10 cellular contexts compared by ENCODE assay signal in genomic region chr17:68053237-68054030, GRCh38. TPM values are rescaled to one million over a fixed set of nuclear protein-coding genes. Genes with fewer than 3 reads are reported as not detected.
DNase-seq lines count a peak whose midpoint lies in the region; TF ChIP-seq lines count a peak whose summit lies in the region.
"Had no signal": no experiment of that assay in that cellular context is flagged by ENCODE, and none has a peak within 500 bp of the region (broad histone marks: within the 10 kb centered on the region; RNA-seq: fewer than 3 reads in every experiment).

No MANE protein-coding gene starts in this region.

- H3K18ac ChIP-seq in mesenchymal stem cell (ENCODE audit: low read depth in 1 of 2, low read length in 2 of 2) (peak overlapping the region; percentile 22 to 87), mesendoderm (ENCODE audit: low read length) (no peak overlapping the region)

- intact Hi-C loops in esophagus muscularis mucosa (cut with DNase I): no loop called here
- intact Hi-C loops in uterus (cut with DNase I; ENCODE audit: low total_unique reads): no loop called here

- H3K79me2 ChIP-seq in mesendoderm (ENCODE audit: control insufficient read depth, insufficient read depth, low read length): no peaks in the 10 kb centered on the region

- H2BK120ac ChIP-seq in mesenchymal stem cell (ENCODE audit: low read depth, low read length) (peak overlapping the region; percentile 64), mesendoderm (ENCODE audit: low read depth, low read length) (no peak overlapping the region)

- peak overlapping the region; percentile 63 for H3K9ac ChIP-seq in mesenchymal stem cell (ENCODE audit: low read length)
- no peak overlapping the region for H3K9ac ChIP-seq in mesendoderm (ENCODE audit: low read length)

- POLR2A ChIA-PET in RWPE1 (lab: Yijun Ruan, JAX; ENCODE audit: low non-redundant PET): no interaction called here

- H2BK5ac ChIP-seq in mesenchymal stem cell (ENCODE audit: low read depth, low read length, poor library complexity, severe bottlenecking) (no peak overlapping the region), mesendoderm (ENCODE audit: low read length) (no peak overlapping the region)

- peak overlapping the region in 1 of 2 experiments; percentile 94 for H3K4ac ChIP-seq in mesenchymal stem cell (ENCODE audit: low read depth in 1 of 2, low read length in 2 of 2)
- no peak overlapping the region for H3K4ac ChIP-seq in mesendoderm (ENCODE audit: low read depth, low read length)

- CTCF ChIA-PET in RWPE1 (lab: Yijun Ruan, JAX): interaction anchor here (0.6 kb wide), 1 partner anchor 1757 kb away, joined by 4 read pairs; no protein-coding TSS in a partner anchor

- no peak for TF ChIP-seq POLR2A in esophagus muscularis mucosa (IDR thresholded peaks at IDR 0.05; ENCODE audit: low read depth)
- TF ChIP-seq POLR2A in uterus (IDR thresholded peaks at IDR 0.05): no peak

- no peak overlapping the region for H4K5ac ChIP-seq in mesendoderm (ENCODE audit: low read length)

- H3K23ac ChIP-seq in mesenchymal stem cell (ENCODE audit: low read length in 2 of 2) (no peak overlapping the region), mesendoderm (ENCODE audit: low read length) (no peak overlapping the region)

- WGBS in esophagus muscularis mucosa: 60% methylated on average over 6 of the region's 8 CpGs
- 69% methylated on average over 6 of the region's 8 CpGs for WGBS in mesenchymal stem cell
- no CpG with 5 or more reads among the region's 8 CpGs for WGBS in mesendoderm (ENCODE audit: extremely low coverage, insufficient coverage, low lambda C conversion rate)

- no peaks in the 10 kb centered on the region for H3K9me3 ChIP-seq in esophagus muscularis mucosa
- no peaks in the 10 kb centered on the region for H3K9me3 ChIP-seq in mesenchymal stem cell (ENCODE audit: control insufficient read depth, low read length)
- H3K9me3 ChIP-seq in uterus: no peaks in the 10 kb centered on the region
- H3K9me3 ChIP-seq: body of pancreas had no signal

- DNase-seq in RWPE1 (ENCODE audit: low spot score) (no peak), esophagus muscularis mucosa (ENCODE audit: extremely low spot score) (no peak), mesenchymal stem cell (peak; percentile 62), uterus (peak; percentile 44 to 59), NCI-H187 (lab: John Stamatoyannopoulos, UW) (no peak), SIG-M5 (lab: John Stamatoyannopoulos, UW) (no peak), mesendoderm (no peak)
- DNase-seq: DMS79 treated with DMSO at 0.1 percent for 48 hours; NK-92 treated with Interleukin-12 subunit alpha and Interleukin-12 subunit beta, amount 100 ng/mL, for 24 hours had no signal

- no peak overlapping the region for H3K56ac ChIP-seq in mesendoderm (ENCODE audit: low read length)

- no peak overlapping the region for H3K4me2 ChIP-seq in mesenchymal stem cell (ENCODE audit: low read length, poor library complexity, severe bottlenecking)
- H3K4me2 ChIP-seq in mesendoderm (ENCODE audit: low read length): no peak overlapping the region

- H3K14ac ChIP-seq in mesenchymal stem cell (ENCODE audit: low read length in 2 of 2): no peak overlapping the region

- TF ChIP-seq CTCF in RWPE1 (conservative IDR thresholded peaks at IDR 0.05; ENCODE audit: low read depth) (no peak), esophagus muscularis mucosa (IDR thresholded peaks at IDR 0.05) (no peak), uterus (IDR thresholded peaks at IDR 0.05) (no peak)

- H3K27me3 ChIP-seq in esophagus muscularis mucosa: no peaks in the 10 kb centered on the region
- H3K27me3 ChIP-seq in mesenchymal stem cell (ENCODE audit: control insufficient read depth in 1 of 2, insufficient read depth in 1 of 2, low read length in 2 of 2): no peaks in the 10 kb centered on the region
- no peaks in the 10 kb centered on the region for H3K27me3 ChIP-seq in uterus
- no peaks in the 10 kb centered on the region for H3K27me3 ChIP-seq in mesendoderm (ENCODE audit: insufficient read depth, low read length, poor library complexity)
- H3K27me3 ChIP-seq: body of pancreas had no signal

- H2AFZ ChIP-seq in mesenchymal stem cell (ENCODE audit: low read depth, low read length): no peak overlapping the region

- peak overlapping the region; percentile 52 for H3K27ac ChIP-seq in RWPE1
- H3K27ac ChIP-seq in esophagus muscularis mucosa (replicated peaks in 1 of 4): peak overlapping the region; percentile 34 to 77 (median 66)
- no peak overlapping the region for H3K27ac ChIP-seq in mesenchymal stem cell (ENCODE audit: low read length, poor library complexity, severe bottlenecking)
- peak overlapping the region; percentile 46 to 56 for H3K27ac ChIP-seq in uterus
- no peak overlapping the region for H3K27ac ChIP-seq in mesendoderm (ENCODE audit: low read depth, low read length)

- peak overlapping the region; percentile 45 for H4K8ac ChIP-seq in mesenchymal stem cell (ENCODE audit: low read length)
- no peak overlapping the region for H4K8ac ChIP-seq in mesendoderm (ENCODE audit: low read depth, low read length)

- TF ChIP-seq EP300 in esophagus muscularis mucosa (IDR thresholded peaks at IDR 0.05): no peak

- H2BK15ac ChIP-seq in mesenchymal stem cell (ENCODE audit: low read depth, poor library complexity, severe bottlenecking): no peak overlapping the region
- H2BK15ac ChIP-seq in mesendoderm (replicated peaks; ENCODE audit: low read depth): no peak overlapping the region

- H3K36me3 ChIP-seq in esophagus muscularis mucosa: no peaks in the 10 kb centered on the region
- no peaks in the 10 kb centered on the region for H3K36me3 ChIP-seq in mesenchymal stem cell (ENCODE audit: control insufficient read depth in 1 of 2, insufficient read depth in 2 of 2, low read depth in 1 of 2, low read length in 2 of 2)
- no peaks in the 10 kb centered on the region for H3K36me3 ChIP-seq in uterus
- no peaks in the 10 kb centered on the region for H3K36me3 ChIP-seq in mesendoderm (ENCODE audit: control insufficient read depth, insufficient read depth, low read length)

- H4K91ac ChIP-seq in mesenchymal stem cell (ENCODE audit: low read length): peak overlapping the region; percentile 70

- H2AK5ac ChIP-seq in mesenchymal stem cell (ENCODE audit: low read length, severe bottlenecking) (no peak overlapping the region), mesendoderm (ENCODE audit: low read length) (no peak overlapping the region)

- H3K4me3 ChIP-seq in esophagus muscularis mucosa (no peak overlapping the region), mesenchymal stem cell (ENCODE audit: insufficient read depth in 1 of 2, low read depth in 1 of 2, low read length in 2 of 2) (peak overlapping the region in 1 of 2 experiments; percentile 26), uterus (no peak overlapping the region), mesendoderm (ENCODE audit: low read length) (no peak overlapping the region)
- H3K4me3 ChIP-seq: body of pancreas had no signal

- H2BK12ac ChIP-seq in mesenchymal stem cell (ENCODE audit: low read length in 2 of 2): peak overlapping the region in 1 of 2 experiments; percentile 64

- H3K4me1 ChIP-seq in esophagus muscularis mucosa (peaks cover 5 to 30% (median 11%) of the 10 kb centered on the region in 4 donors), mesenchymal stem cell (ENCODE audit: control insufficient read depth, insufficient read depth, low read depth, low read length) (peaks cover 8% of the 10 kb centered on the region), uterus (no peaks in the 10 kb centered on the region), mesendoderm (ENCODE audit: control insufficient read depth, low read depth, low read length) (no peaks in the 10 kb centered on the region)
- H3K4me1 ChIP-seq: body of pancreas had no signal

- H3K79me1 ChIP-seq in mesenchymal stem cell (replicated peaks; ENCODE audit: low read length, poor library complexity, severe bottlenecking): no peaks in the 10 kb centered on the region
- H3K79me1 ChIP-seq in mesendoderm (ENCODE audit: low read length): no peaks in the 10 kb centered on the region

RNA-seq across cellular contexts. Expression of gene KPNA2, which starts 17.9 kb away (rescaled TPM):
- total RNA-seq in esophagus muscularis mucosa: 10 to 100 TPM; 11.2 to 26.3 (median 18.6) TPM
- 92.3 TPM for polyA plus RNA-seq in mesenchymal stem cell (2013, experiment 1 of 2)
- 90.7 TPM for polyA plus RNA-seq in mesenchymal stem cell (2013, experiment 2 of 2)
- total RNA-seq in uterus: 10 to 100 TPM in 3 of 4 donors, 1 to 10 TPM in 1; 7.1 to 68.9 (median 39.2) TPM
- polyA plus RNA-seq in mesendoderm (2013, experiment 1 of 2): 327 TPM
- 325 TPM for polyA plus RNA-seq in mesendoderm (2013, experiment 2 of 2)

RNA-seq across cellular contexts. Expression of gene C17orf58, which starts 57.2 kb away (rescaled TPM):
- total RNA-seq in esophagus muscularis mucosa: 10 to 100 TPM; 10.3 to 15.0 (median 11.9) TPM
- 15.1 TPM for polyA plus RNA-seq in mesenchymal stem cell (2013, experiment 1 of 2)
- polyA plus RNA-seq in mesenchymal stem cell (2013, experiment 2 of 2): 15.3 TPM
- total RNA-seq in uterus: 10 to 100 TPM in 2 of 4 donors, 1 to 10 TPM in 2; 2.6 to 20.3 (median 7.6) TPM
- polyA plus RNA-seq in mesendoderm (2013, experiment 1 of 2): 31.3 TPM
- 31.8 TPM for polyA plus RNA-seq in mesendoderm (2013, experiment 2 of 2)

Comparison
In these comparisons a context has a peak if more than half of its experiments do, and no peak if none do; other contexts are left out.
1. DNase-seq: peak in mesenchymal stem cell (single experiment) and uterus (2 of 2); none in RWPE1 (single experiment), esophagus muscularis mucosa (single experiment), NCI-H187 (0 of 2), SIG-M5 (single experiment) and mesendoderm (single experiment).
2. H3K27ac ChIP-seq: peak in RWPE1 (single experiment), esophagus muscularis mucosa (4 of 4) and uterus (2 of 2); none in mesenchymal stem cell (single experiment) and mesendoderm (single experiment).